ENCODE assay signal across 11 cellular contexts in genomic region chr6:6390849-6391602, GRCh38.
DNase-seq lines count a peak whose midpoint lies in the region; ATAC-seq and TF ChIP-seq lines count a peak whose summit lies in the region.
"Had no signal": no experiment of that assay in that cellular context is flagged by ENCODE, and none has a peak within 500 bp of the region (broad histone marks: within the 10 kb centered on the region; RNA-seq: fewer than 3 reads in every experiment).

No MANE protein-coding gene starts in this region.

- H3K4me3 Mint-ChIP-seq in natural killer cell treated with Interleukin-12 subunit alpha and Interleukin-12 subunit beta and Interleukin-15 and Interleukin-18, amount 100 ng/mL, for 72 hours = no peak overlapping the region

- no peak for TF ChIP-seq CTCF in breast epithelium (IDR thresholded peaks at IDR 0.05)

- DNase-seq in left kidney (ENCODE audit: low read depth, low spot score) (peak; percentile 46), NCI-H1436 treated with DMSO at 0.1 percent for 48 hours (lab: John Stamatoyannopoulos, UW) (no peak), NCI-H2196 (lab: John Stamatoyannopoulos, UW; ENCODE audit: unreplicated experiment) (no peak), breast epithelium (ENCODE audit: low spot score in 2 of 2) (no peak)
- DNase-seq in natural killer cell treated with Interleukin-12 subunit alpha and Interleukin-12 subunit beta and Interleukin-15 and Interleukin-18, amount 100 ng/mL, for 72 hours (ENCODE audit: low spot score) = no peak
- DNase-seq: NCI-H226 had no signal

- no peaks in the 10 kb centered on the region for H3K4me1 Mint-ChIP-seq in natural killer cell treated with Interleukin-12 subunit alpha and Interleukin-12 subunit beta and Interleukin-15 and Interleukin-18, amount 100 ng/mL, for 72 hours (ENCODE audit: low read depth in 2 of 2)

- H3K9me3 ChIP-seq in breast epithelium = no peaks in the 10 kb centered on the region

- no peak overlapping the region for H3K27ac ChIP-seq in breast epithelium

- intact Hi-C loops in breast epithelium (cut with DNase I; ENCODE audit: low total_unique reads) = no loop called here

- H3K36me3 Mint-ChIP-seq in natural killer cell treated with Interleukin-12 subunit alpha and Interleukin-12 subunit beta and Interleukin-15 and Interleukin-18, amount 100 ng/mL, for 72 hours = no peaks in the 10 kb centered on the region

- H3K36me3 ChIP-seq in breast epithelium = no peaks in the 10 kb centered on the region

- TF ChIP-seq POLR2A in breast epithelium (IDR thresholded peaks at IDR 0.05) = no peak

- no peak overlapping the region for H3K27ac Mint-ChIP-seq in natural killer cell treated with Interleukin-12 subunit alpha and Interleukin-12 subunit beta and Interleukin-15 and Interleukin-18, amount 100 ng/mL, for 72 hours

- no peaks in the 10 kb centered on the region for H3K27me3 ChIP-seq in breast epithelium

- peaks cover 13 to 24% of the 10 kb centered on the region in 2 donors for H3K27me3 Mint-ChIP-seq in natural killer cell treated with Interleukin-12 subunit alpha and Interleukin-12 subunit beta and Interleukin-15 and Interleukin-18, amount 100 ng/mL, for 72 hours

- H3K9me3 Mint-ChIP-seq in natural killer cell treated with Interleukin-12 subunit alpha and Interleukin-12 subunit beta and Interleukin-15 and Interleukin-18, amount 100 ng/mL, for 72 hours = no peaks in the 10 kb centered on the region

- H3K4me3 ChIP-seq in breast epithelium = no peak overlapping the region
- H3K4me3 ChIP-seq: lung, smooth muscle cell had no signal

- no peaks in the 10 kb centered on the region for H3K4me1 ChIP-seq in breast epithelium

- ATAC-seq in GM18517 (IDR thresholded peaks at IDR 0.05; ENCODE audit: unreplicated experiment) (peak; percentile 59), GM21447 (IDR thresholded peaks at IDR 0.05; ENCODE audit: unreplicated experiment) (peak; percentile 62), HG03159 (IDR thresholded peaks at IDR 0.05; ENCODE audit: unreplicated experiment) (peak; percentile 62)
- ATAC-seq in natural killer cell treated with Interleukin-12 subunit alpha and Interleukin-12 subunit beta and Interleukin-15 and Interleukin-18, amount 100 ng/mL, for 72 hours = no peak

Comparison
In these comparisons a context has a peak if more than half of its experiments do, and no peak if none do; other contexts are left out.
1. ATAC-seq: peak in GM18517 (single experiment), GM21447 (single experiment) and HG03159 (single experiment); none in natural killer cell treated with Interleukin-12 subunit alpha and Interleukin-12 subunit beta and Interleukin-15 and Interleukin-18, amount 100 ng/mL, for 72 hours (0 of 2).